In the genomic region with DNA sequence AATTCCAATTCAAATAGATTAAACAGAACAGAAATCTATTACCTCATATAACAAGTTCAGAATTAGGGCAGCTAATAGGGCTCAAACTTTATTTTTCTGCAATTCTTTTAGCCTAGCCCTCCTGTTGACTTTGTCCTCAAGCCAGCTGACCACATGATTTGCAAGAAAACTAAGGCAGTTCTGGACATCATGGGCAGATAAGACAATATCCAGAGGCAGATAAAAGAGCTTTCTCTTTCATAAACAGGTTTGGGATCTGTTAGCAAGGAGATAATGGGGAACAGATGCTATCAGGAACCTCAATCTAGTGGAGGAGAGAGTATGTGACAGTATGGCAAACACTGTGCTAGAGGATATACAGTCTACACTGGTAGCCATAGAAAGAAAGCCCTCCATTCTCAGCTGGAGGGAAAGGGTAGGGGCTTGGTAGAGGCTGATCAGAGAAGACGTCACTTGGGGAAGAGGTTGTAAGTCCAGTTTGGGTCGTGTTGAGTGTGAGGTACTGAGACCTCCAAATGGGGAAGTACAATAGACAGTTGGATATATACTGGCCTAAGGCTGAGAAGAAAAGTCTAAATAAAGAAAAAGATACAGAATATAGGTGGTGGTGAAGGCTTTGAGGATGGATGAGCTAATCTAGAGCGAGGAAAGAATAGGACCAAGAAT, we compare ENCODE assay signal across 2 cellular contexts.
TF ChIP-seq lines count a peak whose summit lies in the region.

No MANE protein-coding gene starts in this region.

TF ChIP-seq in SK-N-SH, 30 proteins besides CTCF, POLR2A, EP300 and RAD21 (continued from another document):
- TF ChIP-seq, protein P1, sequence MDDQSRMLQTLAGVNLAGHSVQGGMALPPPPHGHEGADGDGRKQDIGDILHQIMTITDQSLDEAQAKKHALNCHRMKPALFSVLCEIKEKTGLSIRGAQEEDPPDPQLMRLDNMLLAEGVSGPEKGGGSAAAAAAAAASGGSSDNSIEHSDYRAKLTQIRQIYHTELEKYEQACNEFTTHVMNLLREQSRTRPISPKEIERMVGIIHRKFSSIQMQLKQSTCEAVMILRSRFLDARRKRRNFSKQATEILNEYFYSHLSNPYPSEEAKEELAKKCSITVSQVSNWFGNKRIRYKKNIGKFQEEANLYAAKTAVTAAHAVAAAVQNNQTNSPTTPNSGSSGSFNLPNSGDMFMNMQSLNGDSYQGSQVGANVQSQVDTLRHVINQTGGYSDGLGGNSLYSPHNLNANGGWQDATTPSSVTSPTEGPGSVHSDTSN (IDR thresholded peaks at IDR 0.05): peak; percentile 55; the same call in 1 of the 2 replicates
- peak; percentile 93 for TF ChIP-seq TCF12 (IDR thresholded peaks at IDR 0.05)
- no peak for TF ChIP-seq ELF1 (IDR thresholded peaks at IDR 0.05)
- peak; percentile 89 for TF ChIP-seq FOXJ3 (CRISPR knock-in tag; IDR thresholded peaks at IDR 0.05)
- peak; percentile 31; the same call in 1 of the 2 replicates for TF ChIP-seq JUND (IDR thresholded peaks at IDR 0.05)
- TF ChIP-seq CHD2 (IDR thresholded peaks at IDR 0.05; ENCODE audit: low read length, partially characterized antibody): peak; percentile 93
- no peak for TF ChIP-seq MEF2A (IDR thresholded peaks at IDR 0.05; ENCODE audit: borderline replicate concordance, low read depth)
- peak; percentile 58; the same call in 1 of the 2 replicates for TF ChIP-seq TEAD4 (IDR thresholded peaks at IDR 0.05; ENCODE audit: borderline replicate concordance, insufficient read depth)
- TF ChIP-seq NRF1 (IDR thresholded peaks at IDR 0.05; ENCODE audit: low read depth, low read length): no peak
- no peak for TF ChIP-seq YY1 (IDR thresholded peaks at IDR 0.05; ENCODE audit: low read depth)
- no peak for TF ChIP-seq FOSL2 (IDR thresholded peaks at IDR 0.05; ENCODE audit: borderline replicate concordance, low read depth)

TF ChIP-seq in K562, 482 proteins besides CTCF, POLR2A, EP300 and RAD21 (continued from another document):
- TF ChIP-seq ZBTB9 (CRISPR knock-in tag; IDR thresholded peaks at IDR 0.05) (0 out of 2 replicates have a peak, but pooled peaks have one; percentile 18), PPARD (CRISPR knock-in tag; IDR thresholded peaks at IDR 0.05) (no peak), BDP1 (IDR thresholded peaks at IDR 0.05; ENCODE audit: insufficient read depth, insufficient read length) (no peak), CAMTA2 (CRISPR knock-in tag; conservative IDR thresholded peaks at IDR 0.05) (no peak), MLX (CRISPR knock-in tag; conservative IDR thresholded peaks at IDR 0.05) (no peak), EWSR1 (IDR thresholded peaks at IDR 0.05; ENCODE audit: borderline replicate concordance, low read depth, partially characterized antibody) (no peak), ATF7 (IDR thresholded peaks at IDR 0.05) (peak; percentile 50), FOSL1 (tag; conservative IDR thresholded peaks at IDR 0.05) (peak; percentile 42; the same call in 1 of the 2 replicates), CBFA2T3 (IDR thresholded peaks at IDR 0.05) (peak; percentile 72), CHD4 (IDR thresholded peaks at IDR 0.05; ENCODE audit: insufficient read depth, insufficient replicate concordance, low read depth, low read length, poor library complexity, severe bottlenecking) (no peak), EHMT2 (IDR thresholded peaks at IDR 0.05) (peak; percentile 52; the same call in 1 of the 2 replicates), GABPB1 (CRISPR knock-in tag; IDR thresholded peaks at IDR 0.05) (no peak), XRCC3 (IDR thresholded peaks at IDR 0.05) (no peak), KLF16 (IDR thresholded peaks at IDR 0.05) (0 out of 2 replicates have a peak, but pooled peaks have one; percentile 30), NFRKB (IDR thresholded peaks at IDR 0.05; ENCODE audit: low read depth) (no peak), MAFF (IDR thresholded peaks at IDR 0.05; ENCODE audit: low read length) (no peak), MTA2 (IDR thresholded peaks at IDR 0.05; ENCODE audit: low read depth) (peak; percentile 46; the same call in 1 of the 2 replicates), ZBTB17 (CRISPR knock-in tag; IDR thresholded peaks at IDR 0.05) (0 out of 2 replicates have a peak, but pooled peaks have one; percentile 22), L3MBTL2 (IDR thresholded peaks at IDR 0.05) (peak; percentile 70), PRMT5 (CRISPR knock-in tag; IDR thresholded peaks at IDR 0.05) (no peak), ZNF75A (CRISPR knock-in tag; IDR thresholded peaks at IDR 0.05) (peak; percentile 23; the same call in 1 of the 2 replicates), ARID1B (IDR thresholded peaks at IDR 0.05) (peak; percentile 74), FOXM1 (IDR thresholded peaks at IDR 0.05; ENCODE audit: low read depth) (peak; percentile 14; the same call in 1 of the 2 replicates), FOXM1 (CRISPR knock-in tag; IDR thresholded peaks at IDR 0.05; ENCODE audit: low read depth) (no peak), NCOR1 (IDR thresholded peaks at IDR 0.05) (peak; percentile 28), STAT6 (CRISPR knock-in tag; IDR thresholded peaks at IDR 0.05) (no peak), ZNF3 (CRISPR knock-in tag; IDR thresholded peaks at IDR 0.05) (no peak), GATA2 (CRISPR knock-in tag; IDR thresholded peaks at IDR 0.05) (peak; percentile 45; the same call in 1 of the 2 replicates), MCM3 (IDR thresholded peaks at IDR 0.05) (no peak)
- TF ChIP-seq, protein P2, sequence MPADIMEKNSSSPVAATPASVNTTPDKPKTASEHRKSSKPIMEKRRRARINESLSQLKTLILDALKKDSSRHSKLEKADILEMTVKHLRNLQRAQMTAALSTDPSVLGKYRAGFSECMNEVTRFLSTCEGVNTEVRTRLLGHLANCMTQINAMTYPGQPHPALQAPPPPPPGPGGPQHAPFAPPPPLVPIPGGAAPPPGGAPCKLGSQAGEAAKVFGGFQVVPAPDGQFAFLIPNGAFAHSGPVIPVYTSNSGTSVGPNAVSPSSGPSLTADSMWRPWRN (IDR thresholded peaks at IDR 0.05; ENCODE audit: low read depth): no peak
- TF ChIP-seq, protein P3, sequence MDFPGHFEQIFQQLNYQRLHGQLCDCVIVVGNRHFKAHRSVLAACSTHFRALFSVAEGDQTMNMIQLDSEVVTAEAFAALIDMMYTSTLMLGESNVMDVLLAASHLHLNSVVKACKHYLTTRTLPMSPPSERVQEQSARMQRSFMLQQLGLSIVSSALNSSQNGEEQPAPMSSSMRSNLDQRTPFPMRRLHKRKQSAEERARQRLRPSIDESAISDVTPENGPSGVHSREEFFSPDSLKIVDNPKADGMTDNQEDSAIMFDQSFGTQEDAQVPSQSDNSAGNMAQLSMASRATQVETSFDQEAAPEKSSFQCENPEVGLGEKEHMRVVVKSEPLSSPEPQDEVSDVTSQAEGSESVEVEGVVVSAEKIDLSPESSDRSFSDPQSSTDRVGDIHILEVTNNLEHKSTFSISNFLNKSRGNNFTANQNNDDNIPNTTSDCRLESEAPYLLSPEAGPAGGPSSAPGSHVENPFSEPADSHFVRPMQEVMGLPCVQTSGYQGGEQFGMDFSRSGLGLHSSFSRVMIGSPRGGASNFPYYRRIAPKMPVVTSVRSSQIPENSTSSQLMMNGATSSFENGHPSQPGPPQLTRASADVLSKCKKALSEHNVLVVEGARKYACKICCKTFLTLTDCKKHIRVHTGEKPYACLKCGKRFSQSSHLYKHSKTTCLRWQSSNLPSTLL (IDR thresholded peaks at IDR 0.05): no peak
- TF ChIP-seq, protein P4, sequence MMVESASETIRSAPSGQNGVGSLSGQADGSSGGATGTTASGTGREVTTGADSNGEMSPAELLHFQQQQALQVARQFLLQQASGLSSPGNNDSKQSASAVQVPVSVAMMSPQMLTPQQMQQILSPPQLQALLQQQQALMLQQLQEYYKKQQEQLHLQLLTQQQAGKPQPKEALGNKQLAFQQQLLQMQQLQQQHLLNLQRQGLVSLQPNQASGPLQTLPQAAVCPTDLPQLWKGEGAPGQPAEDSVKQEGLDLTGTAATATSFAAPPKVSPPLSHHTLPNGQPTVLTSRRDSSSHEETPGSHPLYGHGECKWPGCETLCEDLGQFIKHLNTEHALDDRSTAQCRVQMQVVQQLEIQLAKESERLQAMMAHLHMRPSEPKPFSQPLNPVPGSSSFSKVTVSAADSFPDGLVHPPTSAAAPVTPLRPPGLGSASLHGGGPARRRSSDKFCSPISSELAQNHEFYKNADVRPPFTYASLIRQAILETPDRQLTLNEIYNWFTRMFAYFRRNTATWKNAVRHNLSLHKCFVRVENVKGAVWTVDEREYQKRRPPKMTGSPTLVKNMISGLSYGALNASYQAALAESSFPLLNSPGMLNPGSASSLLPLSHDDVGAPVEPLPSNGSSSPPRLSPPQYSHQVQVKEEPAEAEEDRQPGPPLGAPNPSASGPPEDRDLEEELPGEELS (CRISPR knock-in tag; IDR thresholded peaks at IDR 0.05; ENCODE audit: borderline replicate concordance): no peak
- TF ChIP-seq, protein P5, sequence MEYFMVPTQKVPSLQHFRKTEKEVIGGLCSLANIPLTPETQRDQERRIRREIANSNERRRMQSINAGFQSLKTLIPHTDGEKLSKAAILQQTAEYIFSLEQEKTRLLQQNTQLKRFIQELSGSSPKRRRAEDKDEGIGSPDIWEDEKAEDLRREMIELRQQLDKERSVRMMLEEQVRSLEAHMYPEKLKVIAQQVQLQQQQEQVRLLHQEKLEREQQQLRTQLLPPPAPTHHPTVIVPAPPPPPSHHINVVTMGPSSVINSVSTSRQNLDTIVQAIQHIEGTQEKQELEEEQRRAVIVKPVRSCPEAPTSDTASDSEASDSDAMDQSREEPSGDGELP (CRISPR knock-in tag; IDR thresholded peaks at IDR 0.05; ENCODE audit: borderline replicate concordance): no peak
